ENCODE assay signal across 10 cellular contexts in the genomic region with DNA sequence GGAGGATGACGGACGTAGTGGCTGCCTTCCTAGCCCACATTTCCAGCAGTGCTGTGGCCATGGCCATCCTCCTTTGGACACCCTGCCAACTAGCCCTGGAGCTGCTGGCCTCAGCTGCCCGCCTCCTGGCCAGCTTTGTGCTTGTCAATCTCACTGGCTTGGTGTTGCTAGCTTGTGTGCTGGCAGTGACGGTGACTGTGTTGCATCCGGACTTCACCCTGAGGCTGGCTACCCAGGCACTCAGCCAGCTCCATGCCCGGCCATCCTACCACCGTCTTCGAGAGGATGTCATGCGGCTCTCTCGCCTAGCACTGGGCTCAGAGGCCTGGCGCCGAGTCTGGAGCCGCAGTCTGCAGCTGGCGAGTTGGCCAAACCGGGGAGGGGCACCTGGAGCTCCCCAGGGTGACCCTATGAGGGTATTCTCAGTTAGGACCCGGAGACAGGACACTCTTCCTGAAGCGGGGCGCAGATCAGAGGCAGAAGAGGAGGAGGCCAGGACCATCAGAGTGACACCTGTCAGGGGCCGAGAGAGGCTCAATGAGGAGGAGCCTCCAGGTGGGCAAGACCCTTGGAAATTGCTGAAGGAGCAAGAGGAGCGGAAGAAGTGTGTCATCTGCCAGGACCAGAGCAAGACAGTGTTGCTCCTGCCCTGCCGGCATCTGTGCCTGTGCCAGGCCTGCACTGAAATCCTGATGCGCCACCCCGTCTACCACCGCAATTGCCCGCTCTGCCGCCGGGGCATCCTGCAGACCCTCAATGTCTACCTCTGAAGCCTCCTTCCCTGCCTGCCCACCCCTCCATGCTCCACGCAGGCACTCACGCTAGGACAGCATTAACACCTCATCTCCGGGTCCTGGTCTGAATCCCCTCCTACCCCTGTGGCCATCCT. TPM values are rescaled to one million over a fixed set of nuclear protein-coding genes. Genes with fewer than 3 reads are reported as not detected.
DNase-seq lines count a peak whose midpoint lies in the region; FAIRE-seq and TF ChIP-seq lines count a peak whose summit lies in the region.
"Had no signal": no experiment of that assay in that cellular context is flagged by ENCODE, and none has a peak within 500 bp of the region (broad histone marks: within the 10 kb centered on the region; RNA-seq: fewer than 3 reads in every experiment).

No MANE protein-coding gene starts in this region.

- DNase-seq in AG04449 (ENCODE audit: low read depth, low spot score) (no peak), HTR-8/SVneo (ENCODE audit: insufficient read length, low spot score) (no peak), HuH-7.5 (ENCODE audit: low spot score) (no peak), prostate gland (ENCODE audit: low spot score) (no peak), DMS153 treated with DMSO at 0.1 percent for 48 hours (lab: John Stamatoyannopoulos, UW; ENCODE audit: unreplicated experiment) (no peak), NCI-H1092 (lab: John Stamatoyannopoulos, UW) (no peak)

- intact Hi-C loops in prostate gland (cut with DNase I) = no loop called here

- peak overlapping the region in 3 of 5 experiments; percentile 23 to 96 (median 62) for H3K27ac Mint-ChIP-seq in brain

- H3K9me3 Mint-ChIP-seq in brain = peaks cover 0 to 2% (median 0%) of the 10 kb centered on the region in 5 experiments

- H3K4me1 ChIP-seq in mesodermal cell (ENCODE audit: control insufficient read depth, insufficient read depth, low read length, poor library complexity, severe bottlenecking) (peaks cover 44% of the 10 kb centered on the region), prostate gland (replicated peaks) (peaks cover 20% of the 10 kb centered on the region)

- H3K27me3 Mint-ChIP-seq in brain = peaks cover 16% of the 10 kb centered on the region

- H3K36me3 Mint-ChIP-seq in brain = no peaks in the 10 kb centered on the region

- H3K27ac ChIP-seq in mesodermal cell (ENCODE audit: low read depth, low read length, severe bottlenecking) = peak overlapping the region; percentile 97
- H3K27ac ChIP-seq in prostate gland = no peak overlapping the region

- POLR2A ChIA-PET in AG04449 (lab: Yijun Ruan, JAX) = no interaction called here

- H3K9me3 ChIP-seq in mesodermal cell (ENCODE audit: control insufficient read depth, low read length) = no peaks in the 10 kb centered on the region
- H3K9me3 ChIP-seq in prostate gland = no peaks in the 10 kb centered on the region

- peaks cover 79% of the 10 kb centered on the region for H3K4me1 Mint-ChIP-seq in brain

- CTCF ChIA-PET in AG04449 (lab: Yijun Ruan, JAX) = interaction anchor here (0.6 to 14.1 kb wide), 4 partner anchors 11 to 38 kb away, joined by 3 to 358 read pairs (median 232); partner anchors contain the start of gene USP2

- peak overlapping the region; percentile 97 to 100 (median 99) for H3K4me3 Mint-ChIP-seq in brain

- no peak for TF ChIP-seq POLR2A in prostate gland (IDR thresholded peaks at IDR 0.05)

- peak; percentile 49 for FAIRE-seq in HTR-8/SVneo (lab: Jason Lieb, UNC)

- TF ChIP-seq CTCF in AG04449 (IDR thresholded peaks at IDR 0.05; ENCODE audit: insufficient read depth, low read length, missing control alignments) = no peak
- no peak for TF ChIP-seq CTCF in brain (conservative IDR thresholded peaks at IDR 0.05)
- no peak for TF ChIP-seq CTCF in prostate gland (IDR thresholded peaks at IDR 0.05)

- H3K36me3 ChIP-seq in mesodermal cell (ENCODE audit: control insufficient read depth, insufficient read depth, low read length) = peaks cover 11% of the 10 kb centered on the region
- H3K36me3 ChIP-seq in prostate gland = no peaks in the 10 kb centered on the region

- H3K27me3 ChIP-seq in prostate gland (replicated peaks; ENCODE audit: insufficient read depth) = no peaks in the 10 kb centered on the region

- peak overlapping the region; percentile 97 for H3K4me3 ChIP-seq in AG04449 (ENCODE audit: low read depth, low read length)
- H3K4me3 ChIP-seq in mesodermal cell (ENCODE audit: extremely low read depth, insufficient read depth, low read length, poor library complexity, severe bottlenecking) = peak overlapping the region; percentile 90
- H3K4me3 ChIP-seq in prostate gland = no peak overlapping the region

- 92 to 93% methylated on average over 26 to 29 of the region's 30 CpGs for WGBS in mesodermal cell (ENCODE audit: insufficient coverage in 2 of 2), 2 experiments
- WGBS in prostate gland = 88% methylated on average over 30 of the region's 30 CpGs

RNA-seq across cellular contexts. Expression of gene RNF26, which starts 1.6 kb away (rescaled TPM):
- polyA plus RNA-seq in brain (ENCODE audit: insufficient read depth, low read depth, low replicate concordance) = 52.0 TPM
- 52.6 TPM for polyA plus RNA-seq in mesodermal cell (2013, experiment 1 of 2)
- polyA plus RNA-seq in mesodermal cell (2013, experiment 2 of 2) = 50.2 TPM
- total RNA-seq in prostate gland = 10 to 100 TPM; 17.6 to 34.2 TPM

RNA-seq across cellular contexts. Expression of gene C1QTNF5, which starts 4.8 kb away (rescaled TPM):
- 13.2 TPM for polyA plus RNA-seq in brain (ENCODE audit: insufficient read depth, low read depth, low replicate concordance)
- 18.2 TPM for polyA plus RNA-seq in mesodermal cell (2013, experiment 1 of 2)
- polyA plus RNA-seq in mesodermal cell (2013, experiment 2 of 2) = 16.6 TPM
- total RNA-seq in prostate gland = 10 to 100 TPM; 15.3 to 20.2 TPM
- total RNA-seq: activated CD8-positive, alpha-beta memory T cell treated with anti-CD3 and anti-CD28 coated beads for 36 hours had no signal

RNA-seq across cellular contexts. Expression of gene MFRP, which starts 10.6 kb away (rescaled TPM):
- not detected for polyA plus RNA-seq in brain (ENCODE audit: insufficient read depth, low read depth, low replicate concordance)
- not detected for polyA plus RNA-seq in mesodermal cell (2013, experiment 1 of 2)
- 0.10 TPM for polyA plus RNA-seq in mesodermal cell (2013, experiment 2 of 2)
- not detected for total RNA-seq in prostate gland
- total RNA-seq: activated CD8-positive, alpha-beta memory T cell treated with anti-CD3 and anti-CD28 coated beads for 36 hours had no signal
- polyA plus RNA-seq: esophagus had no signal

RNA-seq across cellular contexts. Expression of gene MCAM, which starts 19.0 kb away (rescaled TPM):
- 58.3 TPM for polyA plus RNA-seq in brain (ENCODE audit: insufficient read depth, low read depth, low replicate concordance)
- polyA plus RNA-seq in mesodermal cell (2013, experiment 1 of 2) = 143 TPM
- 121 TPM for polyA plus RNA-seq in mesodermal cell (2013, experiment 2 of 2)
- 100 to 1,000 TPM; 156 to 292 TPM for total RNA-seq in prostate gland

RNA-seq across cellular contexts. Expression of gene USP2, which starts 45.6 kb away (rescaled TPM):
- polyA plus RNA-seq in brain (ENCODE audit: insufficient read depth, low read depth, low replicate concordance) = 10.1 TPM
- 1.8 TPM for polyA plus RNA-seq in mesodermal cell (2013, experiment 1 of 2)
- 1.9 TPM for polyA plus RNA-seq in mesodermal cell (2013, experiment 2 of 2)
- total RNA-seq in prostate gland = 10 to 100 TPM in 1 of 2 donors, 1 to 10 TPM in 1; 2.3 to 10.8 TPM

Comparison
In these comparisons a context has a peak if more than half of its experiments do, and no peak if none do; other contexts are left out.
1. H3K4me3 ChIP-seq: peak in AG04449 (single experiment) and mesodermal cell (single experiment); none in prostate gland (0 of 2).